In genomic region chr2:223053431-223054192, GRCh38 we compare ENCODE assay signal across 13 cellular contexts. TPM values are rescaled to one million over a fixed set of nuclear protein-coding genes. Genes with fewer than 3 reads are reported as not detected.
DNase-seq lines count a peak whose midpoint lies in the region; ATAC-seq and TF ChIP-seq lines count a peak whose summit lies in the region.
"Had no signal": no experiment of that assay in that cellular context is flagged by ENCODE, and none has a peak within 500 bp of the region (broad histone marks: within the 10 kb centered on the region; RNA-seq: fewer than 3 reads in every experiment).

No MANE protein-coding gene starts in this region.

- H3K4me2 ChIP-seq in fibroblast of lung (ENCODE audit: extremely low read depth, insufficient read depth, low read length), result peak overlapping the region; percentile 96

- H3K9ac ChIP-seq in fibroblast of lung (ENCODE audit: insufficient read depth, low read length), result peak overlapping the region; percentile 79

- peaks cover 1% of the 10 kb centered on the region for H3K4me1 Mint-ChIP-seq in activated naive CD8-positive, alpha-beta T cell treated with anti-CD3 and anti-CD28 coated beads for 36 hours

- DNase-seq in DMS53 (lab: John Stamatoyannopoulos, UW) (peak; percentile 33), DMS53 treated with DMSO at 0.1 percent for 48 hours (lab: John Stamatoyannopoulos, UW; ENCODE audit: unreplicated experiment) (no peak), fibroblast of lung (ENCODE audit: low read depth in 2 of 2) (no peak), ovary (peak in 4 of 5 donors; percentile 39 to 49 (median 42)), upper lobe of left lung (peak in 1 of 2 donors; percentile 13), mucosa of gallbladder (ENCODE audit: low spot score) (no peak)
- DNase-seq in activated naive CD8-positive, alpha-beta T cell treated with anti-CD3 and anti-CD28 coated beads for 36 hours, result no peak
- DNase-seq: central memory CD4-positive, alpha-beta T cell; naive thymus-derived CD8-positive, alpha-beta T cell; NCI-H526 treated with DMSO at 0.1 percent for 48 hours had no signal

- TF ChIP-seq EP300 in ovary (IDR thresholded peaks at IDR 0.05) (no peak), upper lobe of left lung (IDR thresholded peaks at IDR 0.05) (no peak)

- no peaks in the 10 kb centered on the region for H3K36me3 Mint-ChIP-seq in activated naive CD8-positive, alpha-beta T cell treated with anti-CD3 and anti-CD28 coated beads for 36 hours
- H3K36me3 Mint-ChIP-seq: naive thymus-derived CD8-positive, alpha-beta T cell had no signal

- ATAC-seq in upper lobe of left lung (ENCODE audit: low FRiP score in 2 of 2) (no peak), GM18517 (IDR thresholded peaks at IDR 0.05; ENCODE audit: unreplicated experiment) (no peak)
- ATAC-seq: naive thymus-derived CD8-positive, alpha-beta T cell had no signal

- no peaks in the 10 kb centered on the region for H3K9me3 Mint-ChIP-seq in activated naive CD8-positive, alpha-beta T cell treated with anti-CD3 and anti-CD28 coated beads for 36 hours
- H3K9me3 Mint-ChIP-seq: T-helper 1 cell treated with Interleukin-12 subunit alpha and Interleukin-12 subunit beta and Interleukin-4 antibody, amounts not matched to agents 30 μg/mL and 1 μg/mL, for 36 hours had no signal

- TF ChIP-seq CTCF in fibroblast of lung (conservative IDR thresholded peaks at IDR 0.05 in 1 of 2, IDR thresholded peaks at IDR 0.05 in 1 of 2; ENCODE audit: low read depth in 1 of 2, low read length in 2 of 2) (no peak), ovary (IDR thresholded peaks at IDR 0.05) (no peak), upper lobe of left lung (IDR thresholded peaks at IDR 0.05) (no peak)

- peaks cover 29% of the 10 kb centered on the region for H3K79me2 ChIP-seq in fibroblast of lung (ENCODE audit: control insufficient read depth, insufficient read depth, low read length)

- H3K4me3 ChIP-seq in fibroblast of lung (replicated peaks in 1 of 4; ENCODE audit: control extremely low read depth in 1 of 4, insufficient read depth in 1 of 4, low read depth in 3 of 4, low read length in 4 of 4) (peak overlapping the region; percentile 63 to 75 (median 70)), ovary (peak overlapping the region; percentile 38), upper lobe of left lung (peak overlapping the region in 3 of 4 donors; percentile 33 to 44 (median 38))

- H3K36me3 ChIP-seq in fibroblast of lung (ENCODE audit: control insufficient read depth, insufficient read depth, low read length) (no peaks in the 10 kb centered on the region), ovary (no peaks in the 10 kb centered on the region), upper lobe of left lung (no peaks in the 10 kb centered on the region)

- intact Hi-C loops in ovary (cut with DNase I), result loop anchor here in 1 of 4 donors (10.0 kb wide), 1 partner anchor 189 kb away; the partner anchor contains the start of gene ACSL3

- H3K27ac ChIP-seq in fibroblast of lung (ENCODE audit: insufficient read depth, low read length) (peak overlapping the region; percentile 88), ovary (peak overlapping the region; percentile 64 to 81), upper lobe of left lung (peak overlapping the region; percentile 51 to 75 (median 66))
- H3K27ac ChIP-seq: 22Rv1 had no signal

- H3K9me3 ChIP-seq in fibroblast of lung (ENCODE audit: control insufficient read depth, insufficient read depth, low read depth, low read length), result no peaks in the 10 kb centered on the region
- H3K9me3 ChIP-seq in ovary, result no peaks in the 10 kb centered on the region
- no peaks in the 10 kb centered on the region for H3K9me3 ChIP-seq in upper lobe of left lung

- no peak overlapping the region for H3K4me3 Mint-ChIP-seq in activated naive CD8-positive, alpha-beta T cell treated with anti-CD3 and anti-CD28 coated beads for 36 hours
- H3K4me3 Mint-ChIP-seq: naive thymus-derived CD8-positive, alpha-beta T cell; T-helper 1 cell treated with Interleukin-12 subunit alpha and Interleukin-12 subunit beta and Interleukin-4 antibody, amounts not matched to agents 30 μg/mL and 1 μg/mL, for 36 hours had no signal

- peaks cover 20% of the 10 kb centered on the region for H3K27me3 Mint-ChIP-seq in activated naive CD8-positive, alpha-beta T cell treated with anti-CD3 and anti-CD28 coated beads for 36 hours

- WGBS in ovary, 3 donors, result 14 to 23% (median 16%) methylated on average over 16 of the region's 16 CpGs
- WGBS in upper lobe of left lung, 2 donors, result 71 to 78% methylated on average over 16 of the region's 16 CpGs

- peaks cover 16% of the 10 kb centered on the region for H3K4me1 ChIP-seq in fibroblast of lung (ENCODE audit: control insufficient read depth, extremely low read depth, insufficient read depth, low read length)
- H3K4me1 ChIP-seq in ovary (ENCODE audit: insufficient read depth), result peaks cover 14% of the 10 kb centered on the region
- peaks cover 0 to 21% (median 10%) of the 10 kb centered on the region in 4 donors for H3K4me1 ChIP-seq in upper lobe of left lung

- H3K27ac Mint-ChIP-seq in activated naive CD8-positive, alpha-beta T cell treated with anti-CD3 and anti-CD28 coated beads for 36 hours, result no peak overlapping the region
- H3K27ac Mint-ChIP-seq: naive thymus-derived CD8-positive, alpha-beta T cell; T-helper 1 cell treated with Interleukin-12 subunit alpha and Interleukin-12 subunit beta and Interleukin-4 antibody, amounts not matched to agents 30 μg/mL and 1 μg/mL, for 36 hours had no signal

- TF ChIP-seq POLR2A in ovary (IDR thresholded peaks at IDR 0.05) (peak; percentile 29), upper lobe of left lung (IDR thresholded peaks at IDR 0.05) (no peak)

- H2AFZ ChIP-seq in fibroblast of lung (ENCODE audit: low read length), result peak overlapping the region; percentile 40

- no peaks in the 10 kb centered on the region for H4K20me1 ChIP-seq in fibroblast of lung (ENCODE audit: control insufficient read depth, extremely low read depth, insufficient read depth, low read length)

- no peaks in the 10 kb centered on the region for H3K27me3 ChIP-seq in fibroblast of lung (ENCODE audit: control insufficient read depth, insufficient read depth, low read length)
- H3K27me3 ChIP-seq in ovary, result no peaks in the 10 kb centered on the region
- no peaks in the 10 kb centered on the region for H3K27me3 ChIP-seq in upper lobe of left lung

RNA-seq across cellular contexts. Expression of gene KCNE4, which starts 1.6 kb away (rescaled TPM):
- total RNA-seq in fibroblast of lung, result 11.0 and 25.3 TPM in 2 replicates
- polyA plus RNA-seq in fibroblast of lung, result 6.0 and 17.8 TPM in 2 replicates
- polyA plus RNA-seq in fibroblast of lung (2012), result 4.3 and 13.1 TPM in 2 replicates
- 3.6 and 4.0 TPM in 2 replicates for polyA minus RNA-seq in fibroblast of lung (ENCODE audit: low replicate concordance)
- 10 to 100 TPM in 2 of 7 donors, 1 to 10 TPM in 5; 3.0 to 13.4 (median 8.0) TPM for total RNA-seq in ovary
- 10 to 100 TPM in 1 of 2 donors, 1 to 10 TPM in 1; 7.5 to 11.3 TPM for polyA plus RNA-seq in ovary
- total RNA-seq in upper lobe of left lung, result 1 to 10 TPM in 2 of 6 donors, under 1 TPM in 3, not detected in 1; 0.20 to 1.9 (median 0.89) TPM
- total RNA-seq in mucosa of gallbladder, result 7.4 TPM
- total RNA-seq in activated naive CD8-positive, alpha-beta T cell treated with anti-CD3 and anti-CD28 coated beads for 36 hours, result not detected
- total RNA-seq: naive thymus-derived CD8-positive, alpha-beta T cell had no signal
- polyA plus RNA-seq: naive thymus-derived CD8-positive, alpha-beta T cell had no signal

Comparison
In these comparisons a context has a peak if more than half of its experiments do, and no peak if none do; other contexts are left out.
1. DNase-seq: peak in DMS53 (single experiment) and ovary (4 of 5); none in DMS53 treated with DMSO at 0.1 percent for 48 hours (single experiment), fibroblast of lung (0 of 2), mucosa of gallbladder (single experiment) and activated naive CD8-positive, alpha-beta T cell treated with anti-CD3 and anti-CD28 coated beads for 36 hours (single experiment).
2. Peak in every context shown above with its lines, with median percentiles within 50 percentile points of each other: H3K27ac ChIP-seq and H3K4me3 ChIP-seq.